In the genomic region with DNA sequence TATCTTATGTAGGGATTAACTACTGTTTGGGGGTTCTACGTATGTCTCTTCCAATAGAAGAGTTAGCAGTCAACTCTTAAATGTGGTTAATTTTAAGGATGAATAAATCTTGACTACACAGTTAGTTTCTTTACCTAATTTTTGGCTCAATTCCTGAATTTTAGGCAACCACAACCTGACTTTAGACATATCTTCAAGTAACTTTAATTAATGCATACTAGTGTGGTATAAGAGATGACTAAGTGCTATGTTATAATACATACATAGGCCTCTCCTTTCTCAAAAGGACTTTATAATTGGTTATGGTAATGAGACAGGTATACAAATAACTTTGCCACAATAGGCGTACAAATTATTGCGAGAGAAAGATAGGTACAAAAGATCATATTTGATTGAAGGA, we compare ENCODE assay signal across 17 cellular contexts.
A peak's percentile ranks its signal among the peaks of the same experiment; 100 is the strongest.
DNase-seq lines count a peak whose midpoint lies in the region; ATAC-seq and FAIRE-seq lines count a peak whose summit lies in the region.
"Had no signal": no experiment of that assay in that cellular context is flagged by ENCODE, and none has a peak within 500 bp of the region (broad histone marks: within the 10 kb centered on the region; RNA-seq: fewer than 3 reads in every experiment).

No MANE protein-coding gene starts in this region.

- DNase-seq in M059J (ENCODE audit: low read depth) = peak; percentile 53
- no peak for DNase-seq in RCC 7860 (ENCODE audit: low spot score)
- peak; percentile 20 for DNase-seq in astrocyte of the hippocampus (ENCODE audit: low read depth, low spot score)
- DNase-seq in left lobe of liver (ENCODE audit: low spot score) = no peak
- no peak for DNase-seq in NCI-H2081 treated with DMSO at 0.1 percent for 48 hours (lab: John Stamatoyannopoulos, UW)
- DNase-seq in T1000 (lab: John Stamatoyannopoulos, UW) = no peak
- DNase-seq: C1 segment of cervical spinal cord; Calu3; CD4-positive, alpha-beta memory T cell; COR-L47; DMS53; DMS79 treated with DMSO at 0.1 percent for 48 hours; GF-D8; GOT3; HFFc6 had no signal

- ATAC-seq in left lobe of liver = no peak

- peak; percentile 43 for FAIRE-seq in RCC 7860 (lab: Jason Lieb, UNC)
- FAIRE-seq: GM12892, H54 had no signal

Comparison
In these comparisons a context has a peak if more than half of its experiments do, and no peak if none do; other contexts are left out.
1. DNase-seq: peak in M059J (single experiment) and astrocyte of the hippocampus (single experiment); none in RCC 7860 (single experiment), left lobe of liver (single experiment), NCI-H2081 treated with DMSO at 0.1 percent for 48 hours (single experiment) and T1000 (single experiment).